ENCODE assay signal across 19 cellular contexts in the genomic region with DNA sequence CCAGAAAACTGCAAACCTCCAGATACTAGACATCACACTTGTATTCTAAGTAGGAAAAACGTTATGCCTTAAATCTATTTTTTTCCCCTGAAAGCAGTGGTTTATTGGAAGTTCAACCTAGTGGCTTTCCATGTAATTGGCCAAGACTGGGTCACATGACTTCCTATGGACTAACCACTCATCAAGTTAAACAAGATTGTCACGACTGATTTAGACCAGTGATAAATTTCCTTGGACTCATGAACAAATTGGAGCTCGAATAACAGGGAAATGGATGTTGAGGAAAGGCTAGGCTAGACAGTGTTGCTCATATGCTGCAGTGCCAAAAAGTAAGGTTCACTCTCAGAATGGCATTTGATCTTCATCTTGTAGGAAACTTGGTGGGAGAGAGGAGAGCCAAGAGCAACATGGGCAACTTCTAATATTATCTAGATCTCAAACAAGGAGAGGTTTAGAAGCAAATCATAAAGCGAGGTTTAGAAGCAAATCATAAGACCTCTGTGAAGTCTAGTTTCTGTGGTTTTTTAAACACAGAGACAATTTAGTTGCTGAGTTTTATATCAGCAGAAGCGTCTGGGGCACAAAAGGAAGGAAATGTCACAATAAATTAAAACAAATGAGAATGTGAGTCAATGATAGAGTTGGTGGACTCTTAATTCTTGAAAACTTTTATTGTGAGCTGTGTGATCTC.
"Had no signal": no experiment of that assay in that cellular context is flagged by ENCODE, and none has a peak within 500 bp of the region (broad histone marks: within the 10 kb centered on the region; RNA-seq: fewer than 3 reads in every experiment).

No MANE protein-coding gene starts in this region.

- H3K4me3 Mint-ChIP-seq: activated CD8-positive, alpha-beta T cell treated with anti-CD3 and anti-CD28 coated beads for 36 hours; activated naive CD4-positive, alpha-beta T cell treated with anti-CD3 and anti-CD28 coated beads for 36 hours; naive thymus-derived CD8-positive, alpha-beta T cell; stimulated activated naive CD8-positive, alpha-beta T cell treated with anti-CD3 and anti-CD28 coated beads, Interleukin-15, amount 100 ng/mL, for 72 hours; T-helper 2 cell treated with Interferon-gamma antibody and Interleukin-4, amounts not matched to agents 5 μg/mL and 100 μg/mL, for 36 hours had no signal

- H3K27ac ChIP-seq: ovary, right lobe of liver, vagina had no signal

- H3K36me3 ChIP-seq: ovary, right lobe of liver, vagina had no signal

- H3K27me3 ChIP-seq: ovary, right lobe of liver, vagina had no signal

- ATAC-seq: activated CD8-positive, alpha-beta T cell treated with anti-CD3 and anti-CD28 coated beads for 36 hours; naive thymus-derived CD8-positive, alpha-beta T cell; right lobe of liver; stimulated activated naive CD8-positive, alpha-beta T cell treated with anti-CD3 and anti-CD28 coated beads, Interleukin-15, amount 100 ng/mL, for 72 hours had no signal

- H3K4me3 ChIP-seq: ovary, right lobe of liver, smooth muscle cell, vagina had no signal

- H3K9me3 Mint-ChIP-seq: activated CD8-positive, alpha-beta T cell treated with anti-CD3 and anti-CD28 coated beads for 36 hours; activated naive CD4-positive, alpha-beta T cell treated with anti-CD3 and anti-CD28 coated beads for 36 hours; T-helper 2 cell treated with Interferon-gamma antibody and Interleukin-4, amounts not matched to agents 5 μg/mL and 100 μg/mL, for 36 hours had no signal

- H3K9me3 ChIP-seq: ovary, right lobe of liver, vagina had no signal

- DNase-seq: activated CD4-positive, alpha-beta T cell treated with anti-CD3 and anti-CD28 coated beads for 48 hours; activated CD4-positive, CD25-positive, alpha-beta regulatory T cell; activated CD8-positive, alpha-beta T cell treated with anti-CD3 and anti-CD28 coated beads for 36 hours; activated naive CD4-positive, alpha-beta T cell treated with anti-CD3 and anti-CD28 coated beads for 36 hours; activated T-cell treated with anti-CD3 and anti-CD28 coated beads, Interleukin-2, amount 50 U/mL, for 1 hour; anterior cingulate cortex; cerebellar nuclear complex; cortex of kidney; effector CD4-positive, alpha-beta T cell; mesendoderm; naive thymus-derived CD8-positive, alpha-beta T cell; ovary; right lobe of liver; stimulated activated CD4-positive, alpha-beta T cell treated with anti-CD3 and anti-CD28 coated beads, Interleukin-4, amount 100 ng/mL, for 1 hour; stimulated activated naive CD8-positive, alpha-beta T cell treated with anti-CD3 and anti-CD28 coated beads, Interleukin-15, amount 100 ng/mL, for 72 hours; trophoblast cell had no signal

- H3K27ac Mint-ChIP-seq: activated CD8-positive, alpha-beta T cell treated with anti-CD3 and anti-CD28 coated beads for 36 hours; activated naive CD4-positive, alpha-beta T cell treated with anti-CD3 and anti-CD28 coated beads for 36 hours; naive thymus-derived CD8-positive, alpha-beta T cell; stimulated activated naive CD8-positive, alpha-beta T cell treated with anti-CD3 and anti-CD28 coated beads, Interleukin-15, amount 100 ng/mL, for 72 hours; T-helper 2 cell treated with Interferon-gamma antibody and Interleukin-4, amounts not matched to agents 5 μg/mL and 100 μg/mL, for 36 hours had no signal

- H3K4me1 Mint-ChIP-seq: naive thymus-derived CD8-positive, alpha-beta T cell; stimulated activated naive CD8-positive, alpha-beta T cell treated with anti-CD3 and anti-CD28 coated beads, Interleukin-15, amount 100 ng/mL, for 72 hours had no signal

- H3K4me1 ChIP-seq: right lobe of liver, vagina had no signal
